Comparison of ENCODE assay signal across 23 cellular contexts in genomic region chr2:112008910-112009485, GRCh38. TPM values are rescaled to one million over a fixed set of nuclear protein-coding genes. Genes with fewer than 3 reads are reported as not detected.
A peak's percentile ranks its signal among the peaks of the same experiment; 100 is the strongest.
DNase-seq lines count a peak whose midpoint lies in the region; ATAC-seq, FAIRE-seq and TF ChIP-seq lines count a peak whose summit lies in the region.
"Had no signal": no experiment of that assay in that cellular context is flagged by ENCODE, and none has a peak within 500 bp of the region (broad histone marks: within the 10 kb centered on the region; RNA-seq: fewer than 3 reads in every experiment).

No MANE protein-coding gene starts in this region.

- H3K27ac ChIP-seq in HepG2 (ENCODE audit: extremely low read length, insufficient read depth, low read length) (no peak overlapping the region), right lobe of liver (no peak overlapping the region), K562 (ENCODE audit: extremely low read depth, low read depth, low read length) (no peak overlapping the region)
- H3K27ac ChIP-seq: 22Rv1, GM23248 had no signal

- CTCF ChIA-PET in HepG2 (lab: Yijun Ruan, JAX; ENCODE audit: low intra/inter-chr PET ratio, low total read pairs) (no interaction called here), K562 (lab: Yijun Ruan, JAX; ENCODE audit: low intra/inter-chr PET ratio) (no interaction called here)

- no peaks in the 10 kb centered on the region for H3K27me3 ChIP-seq in HepG2 (ENCODE audit: control insufficient read depth in 1 of 2, insufficient read depth in 2 of 2, low read length in 2 of 2)
- H3K27me3 ChIP-seq in right lobe of liver, result no peaks in the 10 kb centered on the region
- H3K27me3 ChIP-seq in K562 (ENCODE audit: control insufficient read depth in 2 of 2, insufficient read depth in 2 of 2, low read length in 2 of 2), result no peaks in the 10 kb centered on the region; a peak in 1 of 5 replicates
- H3K27me3 ChIP-seq: BE2C; BLaER1 treated with 17β-estradiol and CSF1 and Interleukin-3, amounts not matched to agents 10 nM and 100 nM had no signal

- intact Hi-C loops in HepG2 (cut with micrococcal nuclease; ENCODE audit: unreplicated experiment) (no loop called here), right lobe of liver (cut with DNase I) (no loop called here), K562 (cut with micrococcal nuclease) (no loop called here)

- H3K4me3 ChIP-seq in HepG2 (replicated peaks in 1 of 3; ENCODE audit: insufficient read depth in 1 of 3, low read depth in 2 of 3, low read length in 3 of 3) (no peak overlapping the region), right lobe of liver (no peak overlapping the region), K562 (no peak overlapping the region)
- H3K4me3 ChIP-seq: BLaER1 treated with 17β-estradiol and CSF1 and Interleukin-3, amounts not matched to agents 10 nM and 100 nM; GM12878; GM23248 had no signal

- no peak overlapping the region for H3K9ac ChIP-seq in HepG2 (ENCODE audit: insufficient read depth, low read depth, low read length)
- no peak overlapping the region for H3K9ac ChIP-seq in K562 (ENCODE audit: insufficient read depth in 1 of 2, low read depth in 2 of 2, low read length in 2 of 2)
- H3K9ac ChIP-seq: BLaER1 treated with 17β-estradiol and CSF1 and Interleukin-3, amounts not matched to agents 10 nM and 100 nM; GM23248 had no signal

- BruUV-seq in HepG2 (replicated peaks; lab: Mats Ljungman, UMichigan) (TSS peak; percentile 4), K562 (replicated peaks; lab: Mats Ljungman, UMichigan) (no TSS peak)

- 71% methylated on average over 2 of the region's 2 CpGs for WGBS in HepG2 (ENCODE audit: low lambda C conversion rate)
- WGBS in right lobe of liver (ENCODE audit: insufficient coverage, low coverage, low lambda C conversion rate, missing lambda C conversion rate), result 78% methylated on average over 1 of the region's 2 CpGs
- 19% methylated on average over 2 of the region's 2 CpGs for WGBS in K562 (ENCODE audit: insufficient coverage, low coverage, missing lambda C conversion rate)

- ATAC-seq in HepG2 (no peak), right lobe of liver (no peak), K562 (no peak)
- ATAC-seq: GM12878 had no signal

- no peaks in the 10 kb centered on the region for H3K9me3 ChIP-seq in HepG2 (ENCODE audit: low read length)
- H3K9me3 ChIP-seq in right lobe of liver, result no peaks in the 10 kb centered on the region
- H3K9me3 ChIP-seq in K562 (replicated peaks; ENCODE audit: control insufficient read depth, insufficient read depth, low read depth, low read length), result no peaks in the 10 kb centered on the region
- H3K9me3 ChIP-seq: BE2C, Caco-2 had no signal

- H3K36me3 ChIP-seq in HepG2 (replicated peaks in 1 of 2; ENCODE audit: control insufficient read depth in 1 of 2, insufficient read depth in 2 of 2, low read length in 2 of 2) (peaks cover 27 to 79% of the 10 kb centered on the region in 2 experiments), right lobe of liver (peaks cover 0 to 57% (median 11%) of the 10 kb centered on the region in 4 donors), K562 (ENCODE audit: control insufficient read depth, insufficient read depth, low read length) (no peaks in the 10 kb centered on the region)
- H3K36me3 ChIP-seq: BE2C had no signal

- no peak for TF ChIP-seq CTCF in HepG2 (CRISPR knock-in tag; IDR thresholded peaks at IDR 0.05)
- TF ChIP-seq CTCF in right lobe of liver (IDR thresholded peaks at IDR 0.05), result no peak
- no peak for TF ChIP-seq CTCF in K562 (IDR thresholded peaks at IDR 0.05 in 2 of 3, conservative IDR thresholded peaks at IDR 0.05 in 1 of 3; ENCODE audit: insufficient read depth in 2 of 3, low read depth in 1 of 3, low read length in 3 of 3)

- TF ChIP-seq EP300 in HepG2 (IDR thresholded peaks at IDR 0.05; ENCODE audit: low read depth in 2 of 2, low read length in 2 of 2), result no peak
- no peak for TF ChIP-seq EP300 in HepG2 (CRISPR knock-in tag; IDR thresholded peaks at IDR 0.05; ENCODE audit: borderline replicate concordance)
- TF ChIP-seq EP300 in K562 (IDR thresholded peaks at IDR 0.05; ENCODE audit: low read length), result no peak

- FAIRE-seq in HepG2 (lab: Jason Lieb, UNC), result no peak
- FAIRE-seq in K562 (lab: Jason Lieb, UNC), result no peak
- FAIRE-seq: A204.1, GM12878, GM19239, H1 had no signal

- in situ Hi-C loops in HepG2 (cut with HindIII; ENCODE audit: extremely low pct_ligation_motif_present, low pct_unique_long_range_greater_than_20kb), result no loop called here
- in situ Hi-C loops in K562 (cut with MboI), result no loop called here

- no peaks in the 10 kb centered on the region for H3K9me1 ChIP-seq in K562 (ENCODE audit: control insufficient read depth, insufficient read depth, low read length)

- TF ChIP-seq POLR2A in HepG2 (IDR thresholded peaks at IDR 0.05; ENCODE audit: insufficient read depth in 1 of 2, low read depth in 2 of 2, low read length in 2 of 2) (no peak), right lobe of liver (IDR thresholded peaks at IDR 0.05) (no peak), K562 (conservative IDR thresholded peaks at IDR 0.05) (no peak)

- POLR2A ChIA-PET in HepG2 (lab: Yijun Ruan, JAX), result no interaction called here
- POLR2A ChIA-PET in K562 (lab: Yijun Ruan, JAX), result no interaction called here

- no peaks in the 10 kb centered on the region for H3K4me1 ChIP-seq in HepG2 (ENCODE audit: insufficient read depth, low read length)
- H3K4me1 ChIP-seq in right lobe of liver, result no peaks in the 10 kb centered on the region
- H3K4me1 ChIP-seq in K562 (replicated peaks in 1 of 2; ENCODE audit: control insufficient read depth in 2 of 2, insufficient read depth in 2 of 2, low read length in 2 of 2), result peaks cover 2 to 9% of the 10 kb centered on the region in 2 experiments; a peak in 3 of 5 replicates
- H3K4me1 ChIP-seq: BE2C, Caco-2 had no signal

- H2AFZ ChIP-seq in HepG2 (ENCODE audit: low read length), result no peak overlapping the region
- no peak overlapping the region for H2AFZ ChIP-seq in K562 (ENCODE audit: low read depth, low read length)
- H2AFZ ChIP-seq: GM23248 had no signal

- H3K4me2 ChIP-seq in HepG2 (ENCODE audit: low read depth, low read length) (no peak overlapping the region), K562 (ENCODE audit: insufficient read depth, low read length) (no peak overlapping the region)

- H4K20me1 ChIP-seq in HepG2 (ENCODE audit: insufficient read depth, low read length) (no peaks in the 10 kb centered on the region), K562 (replicated peaks; ENCODE audit: control insufficient read depth, insufficient read depth, low read length) (no peaks in the 10 kb centered on the region)
- H4K20me1 ChIP-seq: BLaER1 treated with 17β-estradiol and CSF1 and Interleukin-3, amounts not matched to agents 10 nM and 100 nM had no signal

- TF ChIP-seq RAD21 in HepG2 (CRISPR knock-in tag; IDR thresholded peaks at IDR 0.05) (no peak), K562 (CRISPR knock-in tag; conservative IDR thresholded peaks at IDR 0.05 in 1 of 2, IDR thresholded peaks at IDR 0.05 in 1 of 2) (no peak)

- H3K79me2 ChIP-seq in HepG2 (ENCODE audit: insufficient read depth, low read length), result no peaks in the 10 kb centered on the region
- no peaks in the 10 kb centered on the region for H3K79me2 ChIP-seq in K562 (ENCODE audit: control insufficient read depth, insufficient read depth, low read length)

- no peak for DNase-seq in HepG2 (ENCODE audit: low spot score)
- DNase-seq in right lobe of liver, result no peak
- DNase-seq in K562 (ENCODE audit: extremely low read depth in 1 of 4, low spot score in 3 of 4), result no peak
- peak; percentile 51 for DNase-seq in pons (ENCODE audit: low spot score)
- DNase-seq in HK-2 (ENCODE audit: unreplicated experiment), result no peak
- no peak for DNase-seq in activated CD4-positive, alpha-beta T cell treated with anti-CD3 and anti-CD28 coated beads, Interleukin-2, amount 50 U/mL, for 4 hours
- DNase-seq: ACHN; AML-193; BE2C; Caco-2; CD4-positive, alpha-beta T cell; DMS153; DND-41; GDM1; GM23248; H7; HCEC 1CT had no signal

RNA-seq across cellular contexts. Expression of gene TMEM87B, which starts 46.1 kb away (rescaled TPM):
- total RNA-seq in HepG2 (2016; rRNA removed; fragmentation: Illumina TruSeq; extraction: Trizol) (9.9 and 15.1 TPM in 2 replicates), right lobe of liver (10 to 100 TPM in 3 of 6 experiments, 1 to 10 TPM in 3; 5.4 to 18.0 (median 8.8) TPM), K562 (2014; rRNA removed) (5.7 and 6.8 TPM in 2 replicates), K562 (2014; rRNA removed; fragmentation: Illumina TruSeq; extraction: Trizol) (17.1 and 17.9 TPM in 2 replicates), K562 (2015; rRNA removed; fragmentation: Illumina TruSeq; extraction: Trizol) (11.5 and 12.3 TPM in 2 replicates), K562 (2021) (11.0 and 11.3 TPM in 2 replicates)
- total RNA-seq in HepG2 (2016; cell fraction: cytosol; rRNA removed; fragmentation: Illumina TruSeq; extraction: Trizol; ENCODE audit: low read depth), result 8.3 and 8.9 TPM in 2 replicates
- 9.2 and 15.1 TPM in 2 replicates for total RNA-seq in HepG2 (2016; cell fraction: insoluble cytoplasmic fraction; rRNA removed; fragmentation: Illumina TruSeq; extraction: Trizol)
- total RNA-seq in HepG2 (2016; cell fraction: membrane; rRNA removed; fragmentation: Illumina TruSeq; extraction: Trizol), result 6.2 and 6.3 TPM in 2 replicates
- total RNA-seq in HepG2 (2016; cell fraction: nucleus; rRNA removed; fragmentation: Illumina TruSeq; extraction: Trizol), result 24.1 and 32.0 TPM in 2 replicates
- polyA plus RNA-seq in HepG2 (2011; rRNA removed) (13.0 and 16.2 TPM in 2 replicates), K562 (2011; rRNA removed) (11.5 and 17.1 TPM in 2 replicates), K562 (2014; fragmentation: Illumina TruSeq; extraction: Trizol) (12.6 and 14.4 TPM in 2 replicates), K562 (2014; fragmentation: Nextera tagmentation; extraction: Ambion mirVana) (1 to 10 TPM; 3.7 to 5.8 TPM), K562 (2014; rRNA removed) (7.6 and 9.5 TPM in 2 replicates)
- 5.4 and 9.6 TPM in 2 replicates for polyA plus RNA-seq in HepG2 (2011; cell fraction: cytosol; rRNA removed)
- 17.3 TPM in 2 replicates for polyA plus RNA-seq in HepG2 (2011; cell fraction: nucleus; rRNA removed)
- polyA plus RNA-seq in HepG2 (2012), result 16.5 and 25.6 TPM in 2 replicates
- polyA plus RNA-seq in HepG2 (2016; cell fraction: cytosol; fragmentation: Illumina TruSeq; extraction: Trizol; ENCODE audit: low read depth), result 0.47 and 0.84 TPM in 2 replicates
- 7.1 and 8.1 TPM in 2 replicates for polyA plus RNA-seq in HepG2 (2016; cell fraction: insoluble cytoplasmic fraction; fragmentation: Illumina TruSeq; extraction: Trizol; ENCODE audit: low read depth)
- polyA plus RNA-seq in HepG2 (2016; cell fraction: membrane; fragmentation: Illumina TruSeq; extraction: Trizol; ENCODE audit: low read depth), result 1.6 and 2.5 TPM in 2 replicates
- polyA plus RNA-seq in HepG2 (2016; cell fraction: nucleus; fragmentation: Illumina TruSeq; extraction: Trizol; ENCODE audit: insufficient read depth, low read depth), result 33.9 and 34.2 TPM in 2 replicates
- polyA minus RNA-seq in HepG2 (2011; rRNA and poly(A)+ RNA removed; ENCODE audit: low replicate concordance), result 2.3 and 9.3 TPM in 2 replicates
- 21.9 and 33.0 TPM in 2 replicates for polyA minus RNA-seq in HepG2 (2011; cell fraction: cytosol; rRNA and poly(A)+ RNA removed)
- 24.2 and 24.7 TPM in 2 replicates for polyA minus RNA-seq in HepG2 (2011; cell fraction: nucleus; rRNA and poly(A)+ RNA removed)
- 14.2 and 41.0 TPM in 2 replicates for total RNA-seq in K562 (2011; cell fraction: chromatin; rRNA removed; ENCODE audit: low replicate concordance)
- 13.8 TPM in 2 replicates for total RNA-seq in K562 (2011; cell fraction: nucleolus; rRNA removed)
- 28.9 and 49.0 TPM in 2 replicates for total RNA-seq in K562 (2011; cell fraction: nucleoplasm; rRNA removed)
- polyA plus RNA-seq in K562 (2011; cell fraction: cytosol; rRNA removed), result 4.0 and 20.9 TPM in 2 replicates
- 13.9 and 19.8 TPM in 2 replicates for polyA plus RNA-seq in K562 (2011; cell fraction: nucleus; rRNA removed)
- 14.0 and 14.2 TPM in 2 replicates for polyA plus RNA-seq in K562 (2012)
- polyA minus RNA-seq in K562 (2011; rRNA and poly(A)+ RNA removed), result 14.1 and 20.0 TPM in 2 replicates
- 14.9 and 19.5 TPM in 2 replicates for polyA minus RNA-seq in K562 (2011; cell fraction: cytosol; rRNA and poly(A)+ RNA removed)
- polyA minus RNA-seq in K562 (2011; cell fraction: nucleus; rRNA and poly(A)+ RNA removed), result 8.6 and 14.1 TPM in 2 replicates

Comparison
In these comparisons a context has a peak if more than half of its experiments do, and no peak if none do; other contexts are left out.
1. Of the 241 proteins assayed by ChIP-seq in both HepG2 and K562: peak only in HepG2: none; only in K562: MAFG; in both: MAFF and MAFK; in neither: 238.